Comparison of ENCODE assay signal across 10 cellular contexts in genomic region chr11:33775832-33776231, GRCh38. TPM values are rescaled to one million over a fixed set of nuclear protein-coding genes. Genes with fewer than 3 reads are reported as not detected.
DNase-seq lines count a peak whose midpoint lies in the region; ATAC-seq and TF ChIP-seq lines count a peak whose summit lies in the region.
"Had no signal": no experiment of that assay in that cellular context is flagged by ENCODE, and none has a peak within 500 bp of the region (broad histone marks: within the 10 kb centered on the region; RNA-seq: fewer than 3 reads in every experiment).

No MANE protein-coding gene starts in this region.

- no peak overlapping the region; the same call in 1 of the 2 replicates for H3K4me3 ChIP-seq in PC-3 (ENCODE audit: low read length)

- H3K36me3 Mint-ChIP-seq in natural killer cell: no peaks in the 10 kb centered on the region

- in situ Hi-C loops in GM13977 (cut with MboI; ENCODE audit: low pct_unique_long_range_greater_than_20kb, low sequenced_read_pairs, unreplicated experiment): no loop called here

- intact Hi-C loops in PC-3 (cut with micrococcal nuclease) (no loop called here), natural killer cell (cut with micrococcal nuclease) (no loop called here), posterior vena cava (cut with DNase I) (no loop called here)

- H3K36me3 ChIP-seq in PC-3 (ENCODE audit: low read depth, low read length): no peaks in the 10 kb centered on the region

- peaks cover 31 to 42% of the 10 kb centered on the region in 2 donors for H3K27me3 Mint-ChIP-seq in natural killer cell (ENCODE audit: low read depth in 2 of 2)

- no peaks in the 10 kb centered on the region for H3K27me3 ChIP-seq in PC-3 (ENCODE audit: low read length)

- H4K20me1 ChIP-seq in PC-3 (ENCODE audit: low read length): peaks cover 9% of the 10 kb centered on the region; the same call in 1 of the 2 replicates

- no peak overlapping the region; the same call in 1 of the 2 replicates for H2AFZ ChIP-seq in PC-3 (ENCODE audit: low read length)

- H3K4me3 Mint-ChIP-seq in natural killer cell: peak overlapping the region; percentile 96

- no peak overlapping the region for H3K27ac ChIP-seq in PC-3 (ENCODE audit: low read length)

- H3K4me1 ChIP-seq in PC-3 (ENCODE audit: insufficient read depth, low read length): peaks cover 36% of the 10 kb centered on the region

- TF ChIP-seq CTCF in GM13977 (IDR thresholded peaks at IDR 0.05; ENCODE audit: extremely low read depth, insufficient read depth, missing control alignments) (peak; percentile 1), PC-3 (conservative IDR thresholded peaks at IDR 0.05; ENCODE audit: low read depth, low read length) (no peak), natural killer cell (IDR thresholded peaks at IDR 0.05) (no peak)

- no peaks in the 10 kb centered on the region for H3K9me3 Mint-ChIP-seq in natural killer cell

- no peak overlapping the region for H3K9ac ChIP-seq in PC-3 (ENCODE audit: low read length)

- H3K4me2 ChIP-seq in PC-3 (ENCODE audit: low read length): peak overlapping the region; percentile 89

- H3K9me2 ChIP-seq in PC-3 (replicated peaks; ENCODE audit: low read length): no peaks in the 10 kb centered on the region

- no peaks in the 10 kb centered on the region for H3K9me3 ChIP-seq in PC-3 (ENCODE audit: low read length)

- CTCF ChIA-PET in PC-3 (lab: Charles Lee): interaction anchor here (0.6 kb wide), 1 partner anchor 33 kb away, joined by 3 read pairs; no protein-coding TSS in a partner anchor

- peaks cover 38 to 41% of the 10 kb centered on the region in 2 donors for H3K4me1 Mint-ChIP-seq in natural killer cell

- DNase-seq in GM13977 (ENCODE audit: low spot score) (peak; percentile 32), PC-3 (no peak), natural killer cell (no peak), posterior vena cava (ENCODE audit: low spot score) (no peak)
- DNase-seq in stimulated activated CD4-positive, alpha-beta T cell treated with anti-CD3 and anti-CD28 coated beads, Interleukin-4, amount 100 ng/mL, for 24 hours: no peak
- DNase-seq in activated CD8-positive, alpha-beta memory T cell treated with anti-CD3 and anti-CD28 coated beads, Interleukin-2, amount 50 U/mL, for 48 hours: no peak
- DNase-seq: activated CD4-positive, alpha-beta T cell treated with anti-CD3 and anti-CD28 coated beads, Interleukin-2, amount 50 U/mL, for 1 hour; MV-4-11 had no signal

- H3K79me2 ChIP-seq in PC-3 (ENCODE audit: low read length): peaks cover 34% of the 10 kb centered on the region

- H3K27ac Mint-ChIP-seq in natural killer cell: peak overlapping the region; percentile 84 to 94

- POLR2A ChIA-PET in PC-3 (lab: Charles Lee; ENCODE audit: unreplicated experiment): no interaction called here

- no peaks in the 10 kb centered on the region for H3F3A ChIP-seq in PC-3 (ENCODE audit: low read length, unreplicated experiment)

- no TSS peak for BruUV-seq in PC-3 (replicated peaks; lab: Mats Ljungman, UMichigan)

- ATAC-seq in GM21515 (IDR thresholded peaks at IDR 0.05; ENCODE audit: unreplicated experiment) (peak; percentile 26), PC-3 (no peak), natural killer cell (no peak)
- ATAC-seq: Panc1 had no signal

RNA-seq across cellular contexts. Expression of gene FBXO3, which starts 1.5 kb away (rescaled TPM):
- total RNA-seq in PC-3 (2014; rRNA removed) (20.2 and 22.5 TPM in 2 replicates), natural killer cell (10 to 100 TPM; 54.9 to 64.7 (median 56.2) TPM), posterior vena cava (10 to 100 TPM; 29.4 to 32.9 TPM)

RNA-seq across cellular contexts. Expression of gene CD59, which starts 39.6 kb away (rescaled TPM):
- total RNA-seq in PC-3 (2014; rRNA removed): 134 and 170 TPM in 2 replicates
- total RNA-seq in natural killer cell: 10 to 100 TPM; 25.0 to 29.4 (median 26.4) TPM
- total RNA-seq in posterior vena cava: 1,000 to 10,000 TPM in 1 of 2 donors, 100 to 1,000 TPM in 1; 654 to 1,001 TPM
